Comparison of ENCODE assay signal across 11 cellular contexts in genomic region chr15:58447244-58448010, GRCh38. TPM values are rescaled to one million over a fixed set of nuclear protein-coding genes. Genes with fewer than 3 reads are reported as not detected.
DNase-seq lines count a peak whose midpoint lies in the region; ATAC-seq, FAIRE-seq and TF ChIP-seq lines count a peak whose summit lies in the region.
"Had no signal": no experiment of that assay in that cellular context is flagged by ENCODE, and none has a peak within 500 bp of the region (broad histone marks: within the 10 kb centered on the region; RNA-seq: fewer than 3 reads in every experiment).

No MANE protein-coding gene starts in this region.

- FAIRE-seq in urothelium cell line (lab: Jason Lieb, UNC): peak; percentile 98

- DNase-seq in Right ventricle myocardium inferior (ENCODE audit: missing footprints): no peak
- no peak for DNase-seq in cardiac septum (ENCODE audit: low spot score)
- DNase-seq in T-helper 2 cell treated with Interferon-gamma antibody and Interleukin-4, amounts not matched to agents 5 μg/mL and 100 μg/mL, for 36 hours (ENCODE audit: low spot score): peak; percentile 19
- peak; percentile 69 for DNase-seq in fibroblast of villous mesenchyme (ENCODE audit: low read depth)
- peak; percentile 87 for DNase-seq in urothelium cell line (ENCODE audit: low spot score)
- DNase-seq: CD4-positive, alpha-beta T cell; cortex of kidney; NCI-H187 treated with DMSO at 0.1 percent for 48 hours had no signal

- peaks cover 10% of the 10 kb centered on the region for H3K4me1 Mint-ChIP-seq in T-helper 2 cell treated with Interferon-gamma antibody and Interleukin-4, amounts not matched to agents 5 μg/mL and 100 μg/mL, for 36 hours (ENCODE audit: low read depth)

- H3K4me3 Mint-ChIP-seq in T-helper 2 cell treated with Interferon-gamma antibody and Interleukin-4, amounts not matched to agents 5 μg/mL and 100 μg/mL, for 36 hours: no peak overlapping the region
- H3K4me3 Mint-ChIP-seq: CD4-positive, alpha-beta T cell had no signal

- no peaks in the 10 kb centered on the region for H3K27me3 Mint-ChIP-seq in T-helper 2 cell treated with Interferon-gamma antibody and Interleukin-4, amounts not matched to agents 5 μg/mL and 100 μg/mL, for 36 hours (ENCODE audit: low read depth)
- H3K27me3 Mint-ChIP-seq: CD4-positive, alpha-beta T cell had no signal

- ATAC-seq in Right ventricle myocardium inferior (peak; percentile 37), GM21723 (IDR thresholded peaks at IDR 0.05; ENCODE audit: unreplicated experiment) (no peak), HG02759 (IDR thresholded peaks at IDR 0.05; ENCODE audit: unreplicated experiment) (no peak), GM19395 (IDR thresholded peaks at IDR 0.05; ENCODE audit: unreplicated experiment) (no peak)

- intact Hi-C loops in Right ventricle myocardium inferior (cut with DNase I) (no loop called here), cardiac septum (cut with DNase I) (no loop called here)

- H3K4me3 ChIP-seq in fibroblast of villous mesenchyme (ENCODE audit: low read depth, low read length): no peak overlapping the region

- H3K9me3 Mint-ChIP-seq in T-helper 2 cell treated with Interferon-gamma antibody and Interleukin-4, amounts not matched to agents 5 μg/mL and 100 μg/mL, for 36 hours: no peaks in the 10 kb centered on the region
- H3K9me3 Mint-ChIP-seq: CD4-positive, alpha-beta T cell had no signal

- H3K27ac Mint-ChIP-seq in T-helper 2 cell treated with Interferon-gamma antibody and Interleukin-4, amounts not matched to agents 5 μg/mL and 100 μg/mL, for 36 hours: no peak overlapping the region
- H3K27ac Mint-ChIP-seq: CD4-positive, alpha-beta T cell had no signal

- no peak for TF ChIP-seq CTCF in fibroblast of villous mesenchyme (IDR thresholded peaks at IDR 0.05; ENCODE audit: insufficient read depth, low read depth, low read length)

- H3K36me3 Mint-ChIP-seq in T-helper 2 cell treated with Interferon-gamma antibody and Interleukin-4, amounts not matched to agents 5 μg/mL and 100 μg/mL, for 36 hours (ENCODE audit: low read depth): no peaks in the 10 kb centered on the region

RNA-seq across cellular contexts. Expression of gene LIPC, which starts 15.6 kb away (rescaled TPM):
- total RNA-seq in Right ventricle myocardium inferior: 0.70 TPM
- total RNA-seq in cardiac septum: 0.62 TPM
- total RNA-seq in fibroblast of villous mesenchyme: 0.86 and 0.97 TPM in 2 replicates

Comparison
In these comparisons a context has a peak if more than half of its experiments do, and no peak if none do; other contexts are left out.
1. DNase-seq: peak in T-helper 2 cell treated with Interferon-gamma antibody and Interleukin-4, amounts not matched to agents 5 μg/mL and 100 μg/mL, for 36 hours (single experiment), fibroblast of villous mesenchyme (single experiment) and urothelium cell line (single experiment); none in Right ventricle myocardium inferior (single experiment) and cardiac septum (single experiment).